Comparison of ENCODE assay signal across 8 cellular contexts in the genomic region with DNA sequence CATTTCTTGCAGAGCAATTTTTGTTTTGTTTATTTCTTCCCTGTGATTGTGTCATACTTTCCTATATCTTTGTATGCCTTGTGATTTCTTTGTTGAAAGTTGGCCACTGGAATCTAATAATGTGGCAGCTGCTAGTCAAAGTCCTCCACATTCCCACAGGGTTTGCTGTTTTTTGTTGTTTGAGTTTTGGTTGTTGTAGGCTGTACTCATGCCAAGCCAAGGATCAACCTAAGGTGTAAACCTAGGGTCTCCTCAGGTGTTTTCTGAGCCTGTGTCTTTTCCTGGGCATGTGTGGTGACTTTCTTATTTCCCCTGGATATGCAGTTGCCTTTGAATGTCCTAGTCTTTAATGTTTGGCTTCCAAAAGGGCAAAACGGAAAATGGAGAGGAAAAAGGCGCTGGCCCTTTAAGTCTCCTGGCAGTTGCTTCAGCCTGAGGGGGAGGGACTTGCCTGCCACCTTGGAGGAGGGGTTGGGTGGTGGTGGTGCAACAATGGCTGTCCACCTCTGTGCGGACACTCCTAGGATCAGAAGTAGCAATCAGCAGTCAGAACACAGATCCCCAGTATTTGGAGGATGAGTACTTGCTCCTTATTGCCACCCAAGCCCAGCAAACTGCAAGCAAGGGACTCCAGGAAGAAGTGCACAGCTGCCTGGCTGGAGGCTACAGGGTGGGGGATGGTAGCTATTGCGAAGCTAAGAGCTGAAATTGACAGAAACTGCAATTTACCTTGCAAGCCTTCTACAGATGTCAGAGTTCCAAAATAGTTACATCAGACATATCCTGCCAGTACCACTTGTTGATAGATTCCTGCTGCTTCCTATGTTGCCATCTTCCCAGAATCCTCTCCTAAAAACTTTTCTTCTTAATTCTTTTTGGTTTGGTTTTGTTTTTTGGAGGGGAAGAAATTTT. TPM values are rescaled to one million over a fixed set of nuclear protein-coding genes. Genes with fewer than 3 reads are reported as not detected.
DNase-seq lines count a peak whose midpoint lies in the region; ATAC-seq and TF ChIP-seq lines count a peak whose summit lies in the region.

No MANE protein-coding gene starts in this region.

- peaks cover 0 to 88% (median 42%) of the 10 kb centered on the region in 4 donors for H3K27me3 ChIP-seq in esophagus muscularis mucosa

- TF ChIP-seq POLR2A in esophagus muscularis mucosa (IDR thresholded peaks at IDR 0.05; ENCODE audit: low read depth) = no peak

- intact Hi-C loops in esophagus muscularis mucosa (cut with DNase I) = no loop called here

- H3K4me1 ChIP-seq in esophagus muscularis mucosa = peaks cover 0 to 4% (median 0%) of the 10 kb centered on the region in 4 donors

- no peak for TF ChIP-seq CTCF in esophagus muscularis mucosa (IDR thresholded peaks at IDR 0.05)

- no peak overlapping the region for H3K27ac ChIP-seq in esophagus muscularis mucosa (replicated peaks in 1 of 4)

- no peaks in the 10 kb centered on the region for H3K9me3 ChIP-seq in esophagus muscularis mucosa

- H3K36me3 ChIP-seq in esophagus muscularis mucosa = no peaks in the 10 kb centered on the region

- ATAC-seq in HG02759 (IDR thresholded peaks at IDR 0.05; ENCODE audit: unreplicated experiment) = no peak

- DNase-seq in EH (ENCODE audit: low read depth) = peak; percentile 41
- DNase-seq in MV-4-11 (lab: John Stamatoyannopoulos, UW) = peak; percentile 80
- peak; percentile 77 for DNase-seq in amniotic epithelial cell (ENCODE audit: low read depth)
- DNase-seq in left kidney (ENCODE audit: low read depth, low spot score) = peak; percentile 81
- DNase-seq in esophagus muscularis mucosa (ENCODE audit: extremely low spot score) = no peak
- DNase-seq in activated naive CD4-positive, alpha-beta T cell (lab: John Stamatoyannopoulos, UW) = no peak
- DNase-seq in effector CD4-positive, alpha-beta T cell = no peak

- no peak for TF ChIP-seq EP300 in esophagus muscularis mucosa (IDR thresholded peaks at IDR 0.05)

- 36% methylated on average over 4 of the region's 4 CpGs for WGBS in esophagus muscularis mucosa

- no peak overlapping the region for H3K4me3 ChIP-seq in esophagus muscularis mucosa

RNA-seq across cellular contexts. Expression of a gene that starts 5.6 kb away (rescaled TPM):
- 10 to 100 TPM; 11.6 to 20.8 (median 12.2) TPM for total RNA-seq in esophagus muscularis mucosa

Comparison
In these comparisons a context has a peak if more than half of its experiments do, and no peak if none do; other contexts are left out.
1. DNase-seq: peak in EH (single experiment), MV-4-11 (single experiment), amniotic epithelial cell (single experiment) and left kidney (single experiment); none in esophagus muscularis mucosa (single experiment), activated naive CD4-positive, alpha-beta T cell (0 of 4) and effector CD4-positive, alpha-beta T cell (single experiment).